ENCODE assay signal across 8 cellular contexts in the genomic region with DNA sequence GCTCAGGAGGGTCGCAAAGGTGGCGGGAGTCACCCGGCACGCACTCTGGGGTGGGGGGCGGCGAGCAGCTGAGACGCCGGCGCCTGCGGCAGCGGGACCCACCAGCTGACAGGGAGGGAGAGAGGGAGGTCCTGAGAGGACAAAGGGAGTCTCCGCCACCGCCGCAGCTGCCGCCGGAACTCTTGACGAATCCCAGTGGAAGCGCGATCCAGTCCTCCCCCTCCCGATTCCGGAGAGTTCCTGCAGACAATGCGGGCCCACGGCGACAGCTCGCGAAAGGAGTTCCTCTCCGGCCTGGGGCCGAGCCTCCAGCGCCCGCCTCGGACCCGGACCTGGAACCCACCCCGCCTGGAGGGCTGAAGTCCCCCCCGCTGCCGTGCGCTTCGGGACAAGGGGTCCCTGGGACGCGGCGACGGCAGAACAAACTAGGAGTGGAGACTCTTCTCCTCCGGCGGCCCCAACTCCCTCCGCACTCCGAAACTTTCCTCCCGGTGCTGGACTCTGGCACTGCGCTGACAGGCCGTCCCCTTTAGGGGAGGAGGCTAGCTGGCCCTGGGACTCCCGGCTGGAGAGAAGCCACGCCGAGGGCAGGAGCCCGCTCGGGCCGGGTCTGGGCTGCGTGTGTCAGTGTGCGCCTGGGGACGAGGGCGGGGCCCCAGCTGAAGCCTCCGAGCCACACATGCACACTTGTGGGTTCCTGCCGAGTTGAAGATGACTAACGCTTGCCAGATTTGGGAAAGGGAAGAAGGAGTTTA. TPM values are rescaled to one million over a fixed set of nuclear protein-coding genes. Genes with fewer than 3 reads are reported as not detected.
A peak's percentile ranks its signal among the peaks of the same experiment; 100 is the strongest.
DNase-seq lines count a peak whose midpoint lies in the region; ATAC-seq and TF ChIP-seq lines count a peak whose summit lies in the region.

Gene ANTXR2 (minus strand): TSS at position 623 of the 755 bp plus-strand sequence. CDS start 669 bp downstream, outside the sequence.

- no peaks in the 10 kb centered on the region for H4K20me1 ChIP-seq in fibroblast of lung (ENCODE audit: control insufficient read depth, extremely low read depth, insufficient read depth, low read length)

- H3K9me3 ChIP-seq in Panc1 (ENCODE audit: control insufficient read depth, insufficient read depth, low read depth, low read length) (no peaks in the 10 kb centered on the region), fibroblast of lung (ENCODE audit: control insufficient read depth, insufficient read depth, low read depth, low read length) (no peaks in the 10 kb centered on the region)

- H3K27me3 ChIP-seq in Panc1 (ENCODE audit: control insufficient read depth, insufficient read depth, low read length), result no peaks in the 10 kb centered on the region
- no peaks in the 10 kb centered on the region for H3K27me3 ChIP-seq in fibroblast of lung (ENCODE audit: control insufficient read depth, insufficient read depth, low read length)

- in situ Hi-C loops in Panc1 (cut with HindIII; ENCODE audit: low pct_unique_long_range_greater_than_20kb, low sequenced_read_pairs), result no loop called here

- H3K4me1 ChIP-seq in Panc1 (ENCODE audit: control insufficient read depth, insufficient read depth, low read length), result peaks cover 28% of the 10 kb centered on the region
- H3K4me1 ChIP-seq in fibroblast of lung (ENCODE audit: control insufficient read depth, extremely low read depth, insufficient read depth, low read length), result peaks cover 5% of the 10 kb centered on the region

- H3K27ac ChIP-seq in Panc1 (ENCODE audit: low read length), result peak within 1 kb of the TSS; percentile 74
- H3K27ac ChIP-seq in fibroblast of lung (ENCODE audit: insufficient read depth, low read length), result peak within 1 kb of the TSS; percentile 89

- DNase-seq in CMK (ENCODE audit: low read depth) (peak; percentile 62), Panc1 (ENCODE audit: low read depth, low spot score) (no peak), fibroblast of lung (ENCODE audit: low read depth in 2 of 2) (peak; percentile 97 to 98)
- DNase-seq in activated T-helper 1 cell treated with anti-CD3 and anti-CD28 coated beads, Interleukin-12 subunit alpha, Interleukin-12 subunit beta, Interleukin-2, Interleukin-4 antibody, amounts not matched to agents 30 ng/mL and 10 ng/mL and 1 ng/mL, durations not matched to agents 14 hours and 24 hours and 36 hours (ENCODE audit: low spot score), result peak; percentile 73
- DNase-seq in naive thymus-derived CD8-positive, alpha-beta T cell, result peak; percentile 41 to 71 (median 48)

- peak within 1 kb of the TSS; percentile 82 for H3K9ac ChIP-seq in fibroblast of lung (ENCODE audit: insufficient read depth, low read length)

- peaks cover 77% of the 10 kb centered on the region for H3K4me1 Mint-ChIP-seq in activated T-helper 1 cell treated with anti-CD3 and anti-CD28 coated beads, Interleukin-12 subunit alpha, Interleukin-12 subunit beta, Interleukin-2, Interleukin-4 antibody, amounts not matched to agents 30 ng/mL and 10 ng/mL and 1 ng/mL, durations not matched to agents 14 hours and 24 hours and 36 hours (ENCODE audit: low read depth)
- H3K4me1 Mint-ChIP-seq in naive thymus-derived CD8-positive, alpha-beta T cell, result peaks cover 18 to 73% (median 45%) of the 10 kb centered on the region in 4 donors
- H3K4me1 Mint-ChIP-seq in stimulated activated naive CD8-positive, alpha-beta T cell treated with anti-CD3 and anti-CD28 coated beads, Interleukin-15, Interleukin-2, amounts not matched to agents 100 ng/mL and 50 ng/mL, for 24 hours (ENCODE audit: low read depth), result peaks cover 79% of the 10 kb centered on the region

- peak within 1 kb of the TSS; percentile 85 to 93 for H3K4me3 ChIP-seq in Panc1 (ENCODE audit: low read depth in 2 of 2, low read length in 2 of 2)
- peak within 1 kb of the TSS; percentile 80 to 93 (median 90) for H3K4me3 ChIP-seq in fibroblast of lung (replicated peaks in 1 of 4; ENCODE audit: control extremely low read depth in 1 of 4, insufficient read depth in 1 of 4, low read depth in 3 of 4, low read length in 4 of 4)

- TF ChIP-seq CTCF in Panc1 (IDR thresholded peaks at IDR 0.05) (no peak), fibroblast of lung (conservative IDR thresholded peaks at IDR 0.05 in 1 of 2, IDR thresholded peaks at IDR 0.05 in 1 of 2; ENCODE audit: low read depth in 1 of 2, low read length in 2 of 2) (peak in 1 of 2 donors; percentile 20)

- peak within 1 kb of the TSS; percentile 84 for H3K4me2 ChIP-seq in fibroblast of lung (ENCODE audit: extremely low read depth, insufficient read depth, low read length)

- peaks cover 49% of the 10 kb centered on the region for H3K79me2 ChIP-seq in fibroblast of lung (ENCODE audit: control insufficient read depth, insufficient read depth, low read length)

- peak within 1 kb of the TSS; percentile 98 for H3K27ac Mint-ChIP-seq in activated T-helper 1 cell treated with anti-CD3 and anti-CD28 coated beads, Interleukin-12 subunit alpha, Interleukin-12 subunit beta, Interleukin-2, Interleukin-4 antibody, amounts not matched to agents 30 ng/mL and 10 ng/mL and 1 ng/mL, durations not matched to agents 14 hours and 24 hours and 36 hours
- peak within 1 kb of the TSS; percentile 87 to 99 (median 97) for H3K27ac Mint-ChIP-seq in naive thymus-derived CD8-positive, alpha-beta T cell
- H3K27ac Mint-ChIP-seq in stimulated activated naive CD8-positive, alpha-beta T cell treated with anti-CD3 and anti-CD28 coated beads, Interleukin-15, Interleukin-2, amounts not matched to agents 100 ng/mL and 50 ng/mL, for 24 hours, result peak within 1 kb of the TSS; percentile 94

- H3K36me3 ChIP-seq in Panc1 (ENCODE audit: control insufficient read depth, insufficient read depth, low read length) (peaks cover 9% of the 10 kb centered on the region), fibroblast of lung (ENCODE audit: control insufficient read depth, insufficient read depth, low read length) (no peaks in the 10 kb centered on the region)

- peak within 1 kb of the TSS; percentile 99 for H3K4me3 Mint-ChIP-seq in activated T-helper 1 cell treated with anti-CD3 and anti-CD28 coated beads, Interleukin-12 subunit alpha, Interleukin-12 subunit beta, Interleukin-2, Interleukin-4 antibody, amounts not matched to agents 30 ng/mL and 10 ng/mL and 1 ng/mL, durations not matched to agents 14 hours and 24 hours and 36 hours
- peak within 1 kb of the TSS; percentile 88 to 99 (median 97) for H3K4me3 Mint-ChIP-seq in naive thymus-derived CD8-positive, alpha-beta T cell
- H3K4me3 Mint-ChIP-seq in stimulated activated naive CD8-positive, alpha-beta T cell treated with anti-CD3 and anti-CD28 coated beads, Interleukin-15, Interleukin-2, amounts not matched to agents 100 ng/mL and 50 ng/mL, for 24 hours, result peak within 1 kb of the TSS; percentile 93

- peak within 1 kb of the TSS; percentile 54 for H2AFZ ChIP-seq in fibroblast of lung (ENCODE audit: low read length)

- CTCF ChIA-PET in Panc1 (lab: Charles Lee), result no interaction called here

- no peaks in the 10 kb centered on the region for H3K9me3 Mint-ChIP-seq in activated T-helper 1 cell treated with anti-CD3 and anti-CD28 coated beads, Interleukin-12 subunit alpha, Interleukin-12 subunit beta, Interleukin-2, Interleukin-4 antibody, amounts not matched to agents 30 ng/mL and 10 ng/mL and 1 ng/mL, durations not matched to agents 14 hours and 24 hours and 36 hours
- H3K9me3 Mint-ChIP-seq in naive thymus-derived CD8-positive, alpha-beta T cell, result no peaks in the 10 kb centered on the region
- no peaks in the 10 kb centered on the region for H3K9me3 Mint-ChIP-seq in stimulated activated naive CD8-positive, alpha-beta T cell treated with anti-CD3 and anti-CD28 coated beads, Interleukin-15, Interleukin-2, amounts not matched to agents 100 ng/mL and 50 ng/mL, for 24 hours

- intact Hi-C loops in Panc1 (cut with micrococcal nuclease; ENCODE audit: unreplicated experiment), result loop anchor here (5.0 kb wide), 1 partner anchor 110 kb away; no protein-coding TSS in a partner anchor
- intact Hi-C loops in activated T-helper 1 cell treated with anti-CD3 and anti-CD28 coated beads, Interleukin-12 subunit alpha, Interleukin-12 subunit beta, Interleukin-2, Interleukin-4 antibody, amounts not matched to agents 30 ng/mL and 10 ng/mL and 1 ng/mL, durations not matched to agents 14 hours and 24 hours and 36 hours (cut with micrococcal nuclease), result loop anchor here (1.0 to 10.0 kb wide), 11 partner anchors 13 to 1422 kb away; partner anchors contain the start of genes BMP2K and PAQR3

- peaks cover 1% of the 10 kb centered on the region for H3K27me3 Mint-ChIP-seq in activated T-helper 1 cell treated with anti-CD3 and anti-CD28 coated beads, Interleukin-12 subunit alpha, Interleukin-12 subunit beta, Interleukin-2, Interleukin-4 antibody, amounts not matched to agents 30 ng/mL and 10 ng/mL and 1 ng/mL, durations not matched to agents 14 hours and 24 hours and 36 hours (ENCODE audit: insufficient read depth)
- H3K27me3 Mint-ChIP-seq in naive thymus-derived CD8-positive, alpha-beta T cell, result no peaks in the 10 kb centered on the region
- no peaks in the 10 kb centered on the region for H3K27me3 Mint-ChIP-seq in stimulated activated naive CD8-positive, alpha-beta T cell treated with anti-CD3 and anti-CD28 coated beads, Interleukin-15, Interleukin-2, amounts not matched to agents 100 ng/mL and 50 ng/mL, for 24 hours

- peak; percentile 74 for ATAC-seq in GM19452 (IDR thresholded peaks at IDR 0.05; ENCODE audit: unreplicated experiment)
- peak; percentile 45 for ATAC-seq in HG03565 (IDR thresholded peaks at IDR 0.05; ENCODE audit: unreplicated experiment)
- peak; percentile 98 for ATAC-seq in Panc1
- ATAC-seq in naive thymus-derived CD8-positive, alpha-beta T cell, result peak; percentile 73 to 77

- POLR2A ChIA-PET in Panc1 (lab: Charles Lee), result interaction anchor here (0.7 kb wide), 1 partner anchor 28 kb away, joined by 3 read pairs; no protein-coding TSS in a partner anchor
- POLR2A ChIA-PET in naive thymus-derived CD8-positive, alpha-beta T cell (lab: Charles Lee), result interaction anchor here (0.5 to 2.8 kb wide), 8 partner anchors 12 to 130 kb away, joined by 3 to 19 read pairs (median 4); no protein-coding TSS in a partner anchor

- no TSS peak for BruUV-seq in Panc1 (replicated peaks; lab: Mats Ljungman, UMichigan)

- H3K36me3 Mint-ChIP-seq in activated T-helper 1 cell treated with anti-CD3 and anti-CD28 coated beads, Interleukin-12 subunit alpha, Interleukin-12 subunit beta, Interleukin-2, Interleukin-4 antibody, amounts not matched to agents 30 ng/mL and 10 ng/mL and 1 ng/mL, durations not matched to agents 14 hours and 24 hours and 36 hours (ENCODE audit: low read depth), result peaks cover 35% of the 10 kb centered on the region
- H3K36me3 Mint-ChIP-seq in naive thymus-derived CD8-positive, alpha-beta T cell, result peaks cover 0 to 14% (median 3%) of the 10 kb centered on the region in 3 donors
- peaks cover 24% of the 10 kb centered on the region for H3K36me3 Mint-ChIP-seq in stimulated activated naive CD8-positive, alpha-beta T cell treated with anti-CD3 and anti-CD28 coated beads, Interleukin-15, Interleukin-2, amounts not matched to agents 100 ng/mL and 50 ng/mL, for 24 hours (ENCODE audit: low read depth)

RNA-seq across cellular contexts. Expression of gene ANTXR2, which starts in this region (rescaled TPM):
- total RNA-seq in Panc1 (2021; ENCODE audit: unreplicated experiment), result 27.8 TPM
- 14.8 TPM for polyA plus RNA-seq in Panc1 (2012; ENCODE audit: insufficient read length)
- 24.9 and 29.8 TPM in 2 replicates for total RNA-seq in activated T-helper 1 cell treated with anti-CD3 and anti-CD28 coated beads, Interleukin-12 subunit alpha, Interleukin-12 subunit beta, Interleukin-2, Interleukin-4 antibody, amounts not matched to agents 30 ng/mL and 10 ng/mL and 1 ng/mL, durations not matched to agents 14 hours and 24 hours and 36 hours
- 107 and 135 TPM in 2 replicates for total RNA-seq in fibroblast of lung
- polyA plus RNA-seq in fibroblast of lung, result 85.3 and 88.4 TPM in 2 replicates
- polyA plus RNA-seq in fibroblast of lung (2012), result 84.2 and 90.5 TPM in 2 replicates
- 9.2 and 13.4 TPM in 2 replicates for polyA minus RNA-seq in fibroblast of lung (ENCODE audit: low replicate concordance)
- 10 to 100 TPM; 19.3 to 21.9 TPM for total RNA-seq in naive thymus-derived CD8-positive, alpha-beta T cell
- 10 to 100 TPM; 11.4 to 22.1 (median 11.5) TPM for polyA plus RNA-seq in naive thymus-derived CD8-positive, alpha-beta T cell

Comparison
In these comparisons a context has a peak if more than half of its experiments do, and no peak if none do; other contexts are left out.
1. ATAC-seq: peak in every context shown above with its lines; median percentile 98 in Panc1; 75 in naive thymus-derived CD8-positive, alpha-beta T cell; 74 in GM19452; 45 in HG03565.